ENCODE assay signal across 9 cellular contexts in genomic region chr16:25051446-25052160, GRCh38. TPM values are rescaled to one million over a fixed set of nuclear protein-coding genes. Genes with fewer than 3 reads are reported as not detected.
DNase-seq lines count a peak whose midpoint lies in the region; ATAC-seq and TF ChIP-seq lines count a peak whose summit lies in the region.
"Had no signal": no experiment of that assay in that cellular context is flagged by ENCODE, and none has a peak within 500 bp of the region (broad histone marks: within the 10 kb centered on the region; RNA-seq: fewer than 3 reads in every experiment).

No MANE protein-coding gene starts in this region.

- DNase-seq in NCI-H82 (lab: John Stamatoyannopoulos, UW) (peak; percentile 41), NCI-H82 treated with DMSO at 0.1 percent for 48 hours (lab: John Stamatoyannopoulos, UW; ENCODE audit: unreplicated experiment) (no peak), right atrium auricular region (ENCODE audit: low spot score) (no peak)
- DNase-seq in stimulated activated naive CD8-positive, alpha-beta T cell treated with anti-CD3 and anti-CD28 coated beads, Interleukin-15, amount 100 ng/mL, for 72 hours = no peak
- DNase-seq in central memory CD4-positive, alpha-beta T cell = no peak

- H3K27ac Mint-ChIP-seq in activated naive CD8-positive, alpha-beta T cell = peak overlapping the region; percentile 83
- H3K27ac Mint-ChIP-seq in stimulated activated naive CD8-positive, alpha-beta T cell treated with anti-CD3 and anti-CD28 coated beads, Interleukin-15, amount 100 ng/mL, for 72 hours = peak overlapping the region; percentile 42 to 86

- ATAC-seq in stimulated activated naive CD8-positive, alpha-beta T cell treated with anti-CD3 and anti-CD28 coated beads, Interleukin-15, amount 100 ng/mL, for 72 hours = peak; percentile 43
- ATAC-seq in GM21528 (IDR thresholded peaks at IDR 0.05; ENCODE audit: low FRiP score, unreplicated experiment) (no peak), HG03280 (IDR thresholded peaks at IDR 0.05; ENCODE audit: unreplicated experiment) (no peak)

- no peaks in the 10 kb centered on the region for H3K27me3 Mint-ChIP-seq in activated naive CD8-positive, alpha-beta T cell
- H3K27me3 Mint-ChIP-seq in stimulated activated naive CD8-positive, alpha-beta T cell treated with anti-CD3 and anti-CD28 coated beads, Interleukin-15, amount 100 ng/mL, for 72 hours = no peaks in the 10 kb centered on the region

- H3K4me3 Mint-ChIP-seq in activated naive CD8-positive, alpha-beta T cell = peak overlapping the region; percentile 66
- peak overlapping the region; percentile 59 to 81 for H3K4me3 Mint-ChIP-seq in stimulated activated naive CD8-positive, alpha-beta T cell treated with anti-CD3 and anti-CD28 coated beads, Interleukin-15, amount 100 ng/mL, for 72 hours
- H3K4me3 Mint-ChIP-seq: neural crest cell had no signal

- peak overlapping the region in 1 of 2 donors; percentile 17 for H3K4me3 ChIP-seq in right atrium auricular region

- H3K36me3 ChIP-seq in right atrium auricular region = no peaks in the 10 kb centered on the region

- H3K9me3 Mint-ChIP-seq in activated naive CD8-positive, alpha-beta T cell (ENCODE audit: low read depth) = no peaks in the 10 kb centered on the region
- no peaks in the 10 kb centered on the region for H3K9me3 Mint-ChIP-seq in stimulated activated naive CD8-positive, alpha-beta T cell treated with anti-CD3 and anti-CD28 coated beads, Interleukin-15, amount 100 ng/mL, for 72 hours
- H3K9me3 Mint-ChIP-seq: neural crest cell had no signal

- no peaks in the 10 kb centered on the region for H3K27me3 ChIP-seq in right atrium auricular region

- peaks cover 57% of the 10 kb centered on the region for H3K4me1 Mint-ChIP-seq in activated naive CD8-positive, alpha-beta T cell (ENCODE audit: low read depth)
- peaks cover 56% of the 10 kb centered on the region for H3K4me1 Mint-ChIP-seq in stimulated activated naive CD8-positive, alpha-beta T cell treated with anti-CD3 and anti-CD28 coated beads, Interleukin-15, amount 100 ng/mL, for 72 hours

- no peak for TF ChIP-seq CTCF in right atrium auricular region (IDR thresholded peaks at IDR 0.05)

- H3K36me3 Mint-ChIP-seq in activated naive CD8-positive, alpha-beta T cell = no peaks in the 10 kb centered on the region

- H3K27ac ChIP-seq in right atrium auricular region = peak overlapping the region; percentile 91 to 92

- H3K4me1 ChIP-seq in right atrium auricular region = peaks cover 0 to 43% of the 10 kb centered on the region in 2 donors

- H3K9me3 ChIP-seq in right atrium auricular region = no peaks in the 10 kb centered on the region

RNA-seq across cellular contexts. Expression of gene ARHGAP17, which starts 36.4 kb away (rescaled TPM):
- 10 to 100 TPM; 29.9 to 31.6 TPM for total RNA-seq in right atrium auricular region

RNA-seq across cellular contexts. Expression of gene LCMT1, which starts 59.9 kb away (rescaled TPM):
- total RNA-seq in right atrium auricular region = 10 to 100 TPM; 52.3 to 52.5 TPM
